Comparison of ENCODE assay signal across 18 cellular contexts in the genomic region with DNA sequence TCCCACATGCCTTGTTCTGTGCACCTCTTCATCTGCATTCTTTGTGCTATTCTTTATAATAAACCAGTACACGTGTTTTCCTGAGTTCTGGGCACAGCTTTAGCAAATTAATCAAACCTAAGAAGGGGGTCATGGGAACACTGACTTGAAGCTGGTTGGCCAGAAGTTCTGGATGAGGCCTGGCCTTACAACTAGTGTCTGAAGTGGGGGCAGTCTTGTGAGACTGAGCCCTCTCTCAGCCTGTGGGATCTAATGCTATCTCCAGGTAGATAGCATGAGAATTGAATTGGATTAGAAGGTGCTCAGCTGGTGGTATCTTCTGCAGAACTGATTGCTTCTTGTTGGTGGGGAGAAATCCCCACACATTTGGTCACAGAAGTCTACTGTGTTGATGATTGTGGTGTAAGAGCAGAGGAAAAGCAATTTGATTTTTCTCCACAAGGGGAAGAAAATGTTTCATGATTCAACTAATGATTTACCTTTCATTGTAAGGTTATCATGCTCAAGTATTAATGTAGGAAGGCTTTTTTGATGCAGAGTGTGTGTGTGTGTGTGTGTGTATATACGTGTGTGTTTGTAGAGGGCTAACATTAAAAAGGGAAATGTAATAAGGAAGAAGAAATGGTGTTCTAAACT. TPM values are rescaled to one million over a fixed set of nuclear protein-coding genes. Genes with fewer than 3 reads are reported as not detected.
"Had no signal": no experiment of that assay in that cellular context is flagged by ENCODE, and none has a peak within 500 bp of the region (broad histone marks: within the 10 kb centered on the region; RNA-seq: fewer than 3 reads in every experiment).

No MANE protein-coding gene starts in this region.

RNA-seq across cellular contexts. Expression of gene TBC1D3C, which starts 25.7 kb away (rescaled TPM):
- total RNA-seq: natural killer cell treated with Interleukin-12 subunit alpha and Interleukin-12 subunit beta and Interleukin-15 and Interleukin-18, amount 100 ng/mL, for 72 hours; neural crest cell; osteocyte; posterior vena cava; prostate gland; pulmonary artery endothelial cell; right atrium auricular region; sciatic nerve; smooth muscle cell; suprapubic skin; transverse colon; ureter; vagina had no signal
- polyA plus RNA-seq: naive thymus-derived CD8-positive, alpha-beta T cell; smooth muscle cell had no signal

RNA-seq across cellular contexts. Expression of gene TBC1D3E, which starts 33.6 kb away (rescaled TPM):
- total RNA-seq: naive thymus-derived CD8-positive, alpha-beta T cell; neural crest cell; omental fat pad; osteocyte; pancreas; posterior vena cava; prostate gland; pulmonary artery endothelial cell; right atrium auricular region; sciatic nerve; smooth muscle cell; spleen; suprapubic skin; transverse colon; ureter; vagina had no signal
- polyA plus RNA-seq: naive thymus-derived CD8-positive, alpha-beta T cell; pancreas; smooth muscle cell; thymus had no signal
